1 cellular context compared by ENCODE assay signal in genomic region chr3:14376348-14377043, GRCh38.
TF ChIP-seq lines count a peak whose summit lies in the region.

No MANE protein-coding gene starts in this region.

TF ChIP-seq in K562, 482 proteins besides CTCF, POLR2A, EP300 and RAD21 (continued from another document):
- TF ChIP-seq RERE (CRISPR knock-in tag; IDR thresholded peaks at IDR 0.05; ENCODE audit: borderline replicate concordance) (no peak), BCOR (IDR thresholded peaks at IDR 0.05) (peak; percentile 67), ZNF609 (CRISPR knock-in tag; IDR thresholded peaks at IDR 0.05; ENCODE audit: borderline replicate concordance) (0 out of 2 replicates have a peak, but pooled peaks have one; percentile 29), RBM25 (IDR thresholded peaks at IDR 0.05; ENCODE audit: low read depth, low read length, severe bottlenecking) (peak; percentile 68), WHSC1 (IDR thresholded peaks at IDR 0.05; ENCODE audit: low read length) (no peak)
